In genomic region chr1:226596531-226597165, GRCh38 we compare ENCODE assay signal across 28 cellular contexts. TPM values are rescaled to one million over a fixed set of nuclear protein-coding genes. Genes with fewer than 3 reads are reported as not detected.
"Had no signal": no experiment of that assay in that cellular context is flagged by ENCODE, and none has a peak within 500 bp of the region (broad histone marks: within the 10 kb centered on the region; RNA-seq: fewer than 3 reads in every experiment).

No MANE protein-coding gene starts in this region.

- FAIRE-seq: endothelial cell of umbilical vein, frontal cortex had no signal

- H3K27me3 ChIP-seq: esophagus muscularis mucosa, thyroid gland had no signal

- H3K4me1 ChIP-seq: thyroid gland had no signal

- H3K36me3 Mint-ChIP-seq: activated naive CD8-positive, alpha-beta T cell treated with anti-CD3 and anti-CD28 coated beads, Interleukin-2, amount 10 ng/mL, durations not matched to agents 7 days and 5 days; memory B cell had no signal

- H3K27ac ChIP-seq: esophagus muscularis mucosa, thyroid gland had no signal

- H3K9me3 Mint-ChIP-seq: activated B cell treated with CpG ODN at 0.5 μM for 24 hours; activated naive CD8-positive, alpha-beta T cell treated with anti-CD3 and anti-CD28 coated beads, Interleukin-2, amount 10 ng/mL, durations not matched to agents 7 days and 5 days; activated T-cell treated with anti-CD3 and anti-CD28 coated beads, Interleukin-2, amount 50 U/mL, for 4 hours; activated T-helper 2 cell treated with anti-CD3 and anti-CD28 coated beads, Interferon-gamma antibody, Interleukin-2, Interleukin-4, amounts not matched to agents 10 μg/mL and 5 μg/mL and 100 μg/mL, durations not matched to agents 14 hours and 24 hours and 36 hours; stimulated activated naive CD8-positive, alpha-beta T cell treated with anti-CD3 and anti-CD28 coated beads, Interleukin-15, Interleukin-2, amounts not matched to agents 100 ng/mL and 50 ng/mL, for 24 hours; T-helper 1 cell treated with Interleukin-12 subunit alpha and Interleukin-12 subunit beta and Interleukin-4 antibody, amounts not matched to agents 30 μg/mL and 1 μg/mL, for 36 hours had no signal

- ATAC-seq: activated CD4-positive, alpha-beta T cell treated with anti-CD3 and anti-CD28 coated beads for 36 hours; activated T-cell treated with anti-CD3 and anti-CD28 coated beads, Interleukin-2, amount 50 U/mL, for 4 hours had no signal

- H3K9me3 ChIP-seq: thyroid gland had no signal

- H3K36me3 ChIP-seq: esophagus muscularis mucosa, thyroid gland had no signal

- H3K4me3 ChIP-seq: esophagus muscularis mucosa, thyroid gland had no signal

- H3K4me1 Mint-ChIP-seq: activated B cell treated with CpG ODN at 0.5 μM for 24 hours; activated CD4-positive, alpha-beta T cell treated with anti-CD3 and anti-CD28 coated beads for 36 hours had no signal

- H3K27ac Mint-ChIP-seq: activated B cell treated with CpG ODN at 0.5 μM for 24 hours; activated CD4-positive, alpha-beta T cell treated with anti-CD3 and anti-CD28 coated beads for 36 hours; activated naive CD4-positive, alpha-beta T cell treated with anti-CD3 and anti-CD28 coated beads for 36 hours; activated naive CD8-positive, alpha-beta T cell treated with anti-CD3 and anti-CD28 coated beads, Interleukin-2, amount 10 ng/mL, durations not matched to agents 7 days and 5 days; activated T-helper 2 cell treated with anti-CD3 and anti-CD28 coated beads, Interferon-gamma antibody, Interleukin-2, Interleukin-4, amounts not matched to agents 10 μg/mL and 5 μg/mL and 100 μg/mL, durations not matched to agents 14 hours and 24 hours and 36 hours; memory B cell; nephron progenitor cell; stimulated activated naive CD8-positive, alpha-beta T cell treated with anti-CD3 and anti-CD28 coated beads, Interleukin-15, Interleukin-2, amounts not matched to agents 100 ng/mL and 50 ng/mL, for 24 hours; T-helper 1 cell treated with Interleukin-12 subunit alpha and Interleukin-12 subunit beta and Interleukin-4 antibody, amounts not matched to agents 30 μg/mL and 1 μg/mL, for 36 hours had no signal

- H3K4me3 Mint-ChIP-seq: activated B cell treated with CpG ODN at 0.5 μM for 24 hours; activated CD4-positive, alpha-beta T cell treated with anti-CD3 and anti-CD28 coated beads for 36 hours; activated naive CD4-positive, alpha-beta T cell treated with anti-CD3 and anti-CD28 coated beads for 36 hours; activated naive CD8-positive, alpha-beta T cell treated with anti-CD3 and anti-CD28 coated beads, Interleukin-2, amount 10 ng/mL, durations not matched to agents 7 days and 5 days; activated T-cell treated with anti-CD3 and anti-CD28 coated beads, Interleukin-2, amount 50 U/mL, for 4 hours; memory B cell; nephron progenitor cell; stimulated activated naive CD8-positive, alpha-beta T cell treated with anti-CD3 and anti-CD28 coated beads, Interleukin-15, Interleukin-2, amounts not matched to agents 100 ng/mL and 50 ng/mL, for 24 hours; T-helper 1 cell treated with Interleukin-12 subunit alpha and Interleukin-12 subunit beta and Interleukin-4 antibody, amounts not matched to agents 30 μg/mL and 1 μg/mL, for 36 hours had no signal

- DNase-seq: activated B cell treated with CpG ODN at 0.5 μM for 24 hours; activated CD4-positive, alpha-beta T cell treated with anti-CD3 and anti-CD28 coated beads for 36 hours; activated CD4-positive, alpha-beta T cell treated with anti-CD3 and anti-CD28 coated beads, Interleukin-2, amount 50 U/mL, for 4 hours; activated CD8-positive, alpha-beta memory T cell treated with anti-CD3 and anti-CD28 coated beads, Interleukin-2, amount 50 U/mL, for 48 hours; activated naive CD4-positive, alpha-beta T cell treated with anti-CD3 and anti-CD28 coated beads for 36 hours; activated naive CD8-positive, alpha-beta T cell treated with anti-CD3 and anti-CD28 coated beads, Interleukin-2, amount 10 ng/mL, durations not matched to agents 7 days and 5 days; activated T-cell treated with anti-CD3 and anti-CD28 coated beads, Interleukin-2, amount 50 U/mL, for 4 hours; amygdala; caudate nucleus; dermis blood vessel endothelial cell; effector memory CD4-positive, alpha-beta T cell; glutamatergic neuron; hippocampal formation; nephron progenitor cell; occipital lobe; stimulated activated CD4-positive, alpha-beta T cell treated with anti-CD3 and anti-CD28 coated beads, Interleukin-12 subunit alpha, Interleukin-12 subunit beta, amount 100 ng/mL, for 4 hours; stimulated activated CD4-positive, alpha-beta T cell treated with anti-CD3 and anti-CD28 coated beads, Interleukin-4, amount 100 ng/mL, for 4 hours; substantia nigra; T1000; thyroid gland had no signal

RNA-seq across cellular contexts. Expression of gene STUM, which starts 48.1 kb away (rescaled TPM):
- total RNA-seq: activated CD4-positive, alpha-beta T cell treated with anti-CD3 and anti-CD28 coated beads for 36 hours; activated CD8-positive, alpha-beta memory T cell treated with anti-CD3 and anti-CD28 coated beads for 36 hours; activated naive CD4-positive, alpha-beta T cell treated with anti-CD3 and anti-CD28 coated beads for 36 hours; activated naive CD8-positive, alpha-beta T cell treated with anti-CD3 and anti-CD28 coated beads, Interleukin-2, amount 10 ng/mL, durations not matched to agents 7 days and 5 days; activated T-cell treated with anti-CD3 and anti-CD28 coated beads, Interleukin-2, amount 50 U/mL, for 4 hours; activated T-helper 2 cell treated with anti-CD3 and anti-CD28 coated beads, Interferon-gamma antibody, Interleukin-2, Interleukin-4, amounts not matched to agents 10 μg/mL and 5 μg/mL and 100 μg/mL, durations not matched to agents 14 hours and 24 hours and 36 hours; endothelial cell of umbilical vein had no signal
- polyA plus RNA-seq: endothelial cell of umbilical vein had no signal
